In the genomic region with DNA sequence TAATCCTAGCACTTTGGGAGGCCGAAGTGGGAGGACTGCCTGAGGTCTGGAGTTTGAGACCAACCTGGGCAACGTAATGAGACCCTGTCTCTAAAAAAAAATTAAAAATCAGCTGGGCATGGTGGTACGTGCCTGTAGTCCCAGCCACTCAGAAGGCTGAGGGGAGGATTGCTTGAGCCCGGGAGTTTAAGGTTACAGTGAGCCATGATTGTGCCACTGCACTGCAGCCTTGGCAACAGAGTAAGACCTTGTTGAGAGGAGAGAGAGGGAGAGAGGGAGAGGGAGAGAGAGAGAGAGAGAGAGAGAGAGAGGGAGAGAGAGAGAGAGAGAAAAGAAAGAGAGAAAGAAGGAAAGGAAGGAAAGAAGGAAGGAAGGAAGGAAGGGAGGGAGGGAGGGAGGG, we compare ENCODE assay signal across 28 cellular contexts.
"Had no signal": no experiment of that assay in that cellular context is flagged by ENCODE, and none has a peak within 500 bp of the region (broad histone marks: within the 10 kb centered on the region; RNA-seq: fewer than 3 reads in every experiment).

No MANE protein-coding gene starts in this region.

- H3K36me3 ChIP-seq: neural progenitor cell, ovary, right lobe of liver, sigmoid colon, suprapubic skin, tibial artery, transverse colon, upper lobe of right lung, uterus had no signal

- H3K27me3 ChIP-seq: neural progenitor cell, ovary, right lobe of liver, sigmoid colon, suprapubic skin, testis, tibial artery, transverse colon, upper lobe of right lung, uterus had no signal

- ATAC-seq: naive thymus-derived CD4-positive, alpha-beta T cell; natural killer cell; right cardiac atrium; right lobe of liver; stimulated activated memory B cell treated with anti-CD40 and anti-IgM and Interleukin-4, amounts not matched to agents 10 μg/mL and 1 μg/mL and 100 μg/mL, for 72 hours; stimulated activated naive CD8-positive, alpha-beta T cell treated with anti-CD3 and anti-CD28 coated beads, Interleukin-15, amount 100 ng/mL, for 72 hours; stimulated activated naive CD8-positive, alpha-beta T cell treated with anti-CD3 and anti-CD28 coated beads, Interleukin-15, Interleukin-2, amounts not matched to agents 100 U/mL and 50 U/mL, for 24 hours; upper lobe of right lung had no signal

- DNase-seq: naive thymus-derived CD4-positive, alpha-beta T cell; natural killer cell; occipital lobe; ovary; posterior cingulate gyrus; psoas muscle; right cardiac atrium; right lobe of liver; sigmoid colon; small intestine; stimulated activated CD4-positive, alpha-beta T cell treated with anti-CD3 and anti-CD28 coated beads, Interleukin-12 subunit alpha, Interleukin-12 subunit beta, amount 100 ng/mL, for 4 hours; stimulated activated CD4-positive, alpha-beta T cell treated with anti-CD3 and anti-CD28 coated beads, Interleukin-1b, Interleukin-23, amount 100 ng/mL, for 48 hours; stimulated activated CD4-positive, alpha-beta T cell treated with anti-CD3 and anti-CD28 coated beads, Interleukin-4, amount 100 ng/mL, for 1 hour; stimulated activated CD4-positive, alpha-beta T cell treated with anti-CD3 and anti-CD28 coated beads, Interleukin-4, amount 100 ng/mL, for 4 hours; stimulated activated CD8-positive, alpha-beta memory T cell treated with anti-CD3 and anti-CD28 coated beads, Interleukin-4, amount 100 ng/mL, for 48 hours; stimulated activated naive CD4-positive, alpha-beta T cell; stimulated activated naive CD8-positive, alpha-beta T cell treated with anti-CD3 and anti-CD28 coated beads, Interleukin-15, amount 100 ng/mL, for 72 hours; stimulated activated naive CD8-positive, alpha-beta T cell treated with anti-CD3 and anti-CD28 coated beads, Interleukin-15, Interleukin-2, amounts not matched to agents 100 U/mL and 50 U/mL, for 24 hours; substantia nigra; testis; tibial artery; transverse colon; upper lobe of right lung; uterus had no signal

- H3K27ac ChIP-seq: neural progenitor cell, ovary, parathyroid adenoma, psoas muscle, right lobe of liver, sigmoid colon, suprapubic skin, tibial artery, transverse colon, upper lobe of right lung, uterus had no signal

- H3K4me1 ChIP-seq: neural progenitor cell, parathyroid adenoma, right lobe of liver, upper lobe of right lung, uterus had no signal

- FAIRE-seq: small intestine had no signal

- H3K9me3 ChIP-seq: ovary, psoas muscle, right lobe of liver, sigmoid colon, suprapubic skin, testis, tibial artery, transverse colon, upper lobe of right lung, uterus had no signal

- H3K9ac ChIP-seq: neural progenitor cell, parathyroid adenoma had no signal

- H3K4me3 ChIP-seq: neural progenitor cell, ovary, psoas muscle, right lobe of liver, sigmoid colon, suprapubic skin, testis, tibial artery, transverse colon, upper lobe of right lung, uterus had no signal
